ENCODE assay signal across 28 cellular contexts in the genomic region with DNA sequence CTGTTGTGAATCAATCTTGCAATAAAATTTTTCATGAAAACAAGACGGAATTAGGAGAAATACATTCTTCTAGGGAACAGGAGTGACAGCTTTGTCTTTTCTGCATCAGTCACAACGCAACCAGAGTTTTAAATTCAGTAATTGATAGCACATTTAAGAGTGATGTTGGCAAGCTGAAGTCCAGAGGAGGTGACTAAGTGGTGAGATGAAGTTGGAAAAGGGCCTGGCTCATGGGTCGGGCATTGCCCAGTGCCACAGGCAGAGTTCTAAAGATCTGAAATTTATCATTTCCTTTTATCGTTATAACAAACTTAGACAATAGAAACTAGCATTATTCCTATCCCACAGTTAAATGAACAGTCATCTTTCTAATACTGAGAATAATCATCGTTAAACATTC.
DNase-seq lines count a peak whose midpoint lies in the region; ATAC-seq and TF ChIP-seq lines count a peak whose summit lies in the region.
"Had no signal": no experiment of that assay in that cellular context is flagged by ENCODE, and none has a peak within 500 bp of the region (broad histone marks: within the 10 kb centered on the region; RNA-seq: fewer than 3 reads in every experiment).

No MANE protein-coding gene starts in this region.

- H3K27ac ChIP-seq in PC-3 (ENCODE audit: low read length), result no peak overlapping the region
- H3K27ac ChIP-seq: C4-2B, HL-60, SJCRH30 had no signal

- no peaks in the 10 kb centered on the region for H3K9me2 ChIP-seq in PC-3 (replicated peaks; ENCODE audit: low read length)

- H3K9ac ChIP-seq in PC-3 (ENCODE audit: low read length), result no peak overlapping the region

- no peaks in the 10 kb centered on the region for H3K36me3 Mint-ChIP-seq in stimulated activated memory B cell treated with anti-CD40 and anti-IgM and Interleukin-4, amounts not matched to agents 10 μg/mL and 1 μg/mL and 100 μg/mL, for 72 hours
- H3K36me3 Mint-ChIP-seq: CD8-positive, alpha-beta T cell; T-cell had no signal

- no peaks in the 10 kb centered on the region for H4K20me1 ChIP-seq in PC-3 (ENCODE audit: low read length)

- H3K4me3 Mint-ChIP-seq in stimulated activated memory B cell treated with anti-CD40 and anti-IgM and Interleukin-4, amounts not matched to agents 10 μg/mL and 1 μg/mL and 100 μg/mL, for 72 hours, result no peak overlapping the region
- H3K4me3 Mint-ChIP-seq: B cell; CD8-positive, alpha-beta T cell; T-cell had no signal

- peaks cover 15% of the 10 kb centered on the region for H3K4me1 Mint-ChIP-seq in stimulated activated memory B cell treated with anti-CD40 and anti-IgM and Interleukin-4, amounts not matched to agents 10 μg/mL and 1 μg/mL and 100 μg/mL, for 72 hours
- H3K4me1 Mint-ChIP-seq: T-cell had no signal

- no peak for TF ChIP-seq CTCF in AG09309 (IDR thresholded peaks at IDR 0.05; ENCODE audit: control insufficient read depth, insufficient read depth, low read depth, low read length, missing control alignments)
- TF ChIP-seq CTCF in PC-3 (conservative IDR thresholded peaks at IDR 0.05; ENCODE audit: low read depth, low read length), result no peak

- CTCF ChIA-PET in PC-3 (lab: Charles Lee), result no interaction called here

- ATAC-seq in PC-3, result peak; percentile 93
- ATAC-seq in stimulated activated memory B cell treated with anti-CD40 and anti-IgM and Interleukin-4, amounts not matched to agents 10 μg/mL and 1 μg/mL and 100 μg/mL, for 72 hours, result no peak
- ATAC-seq: CD8-positive, alpha-beta T cell; GM12878; HepG2; Right ventricle myocardium inferior; T-cell had no signal

- H3K4me2 ChIP-seq in PC-3 (ENCODE audit: low read length), result no peak overlapping the region

- H3K4me1 ChIP-seq in PC-3 (ENCODE audit: insufficient read depth, low read length), result no peaks in the 10 kb centered on the region
- H3K4me1 ChIP-seq: Caco-2, SJCRH30 had no signal

- H3K9me3 Mint-ChIP-seq in stimulated activated memory B cell treated with anti-CD40 and anti-IgM and Interleukin-4, amounts not matched to agents 10 μg/mL and 1 μg/mL and 100 μg/mL, for 72 hours, result no peaks in the 10 kb centered on the region
- H3K9me3 Mint-ChIP-seq: CD8-positive, alpha-beta T cell; T-cell had no signal

- no peak overlapping the region for H2AFZ ChIP-seq in PC-3 (ENCODE audit: low read length)

- no peaks in the 10 kb centered on the region for H3K79me2 ChIP-seq in PC-3 (ENCODE audit: low read length)

- intact Hi-C loops in PC-3 (cut with micrococcal nuclease), result no loop called here

- no peaks in the 10 kb centered on the region for H3K9me3 ChIP-seq in PC-3 (ENCODE audit: low read length)
- H3K9me3 ChIP-seq: Caco-2, SJCRH30 had no signal

- no peaks in the 10 kb centered on the region for H3K27me3 ChIP-seq in PC-3 (ENCODE audit: low read length)
- H3K27me3 ChIP-seq: SJCRH30 had no signal

- H3K27ac Mint-ChIP-seq in stimulated activated memory B cell treated with anti-CD40 and anti-IgM and Interleukin-4, amounts not matched to agents 10 μg/mL and 1 μg/mL and 100 μg/mL, for 72 hours, result no peak overlapping the region
- H3K27ac Mint-ChIP-seq: B cell; CD8-positive, alpha-beta T cell; T-cell had no signal

- no peak overlapping the region for H3K4me3 ChIP-seq in AG09309 (ENCODE audit: control insufficient read depth, low read depth, low read length)
- no peak overlapping the region for H3K4me3 ChIP-seq in PC-3 (ENCODE audit: low read length)
- H3K4me3 ChIP-seq: GM12878, SJCRH30 had no signal

- no peaks in the 10 kb centered on the region for H3K36me3 ChIP-seq in PC-3 (ENCODE audit: low read depth, low read length)
- H3K36me3 ChIP-seq: SJCRH30 had no signal

- BruUV-seq in PC-3 (replicated peaks; lab: Mats Ljungman, UMichigan), result no TSS peak

- POLR2A ChIA-PET in PC-3 (lab: Charles Lee; ENCODE audit: unreplicated experiment), result interaction anchor here (0.7 kb wide), 1 partner anchor 752 kb away, joined by 3 read pairs; no protein-coding TSS in a partner anchor

- no peaks in the 10 kb centered on the region for H3K27me3 Mint-ChIP-seq in stimulated activated memory B cell treated with anti-CD40 and anti-IgM and Interleukin-4, amounts not matched to agents 10 μg/mL and 1 μg/mL and 100 μg/mL, for 72 hours
- H3K27me3 Mint-ChIP-seq: B cell had no signal

- DNase-seq in AG09309 (ENCODE audit: low read depth) (peak; percentile 18), GM04504 (ENCODE audit: low read depth) (peak; percentile 12), PC-3 (peak; percentile 43), fibroblast of gingiva (ENCODE audit: low read depth) (peak; percentile 58), DMS 273 (lab: John Stamatoyannopoulos, UW; ENCODE audit: unreplicated experiment) (no peak), DMS153 (lab: John Stamatoyannopoulos, UW) (no peak), activated gamma-delta T cell treated with Interleukin-2 at 50 U/mL for 16 hours (no peak)
- DNase-seq: 8988T; Caco-2; CD8-positive, alpha-beta T cell; DND-41; Karpas-422; MV-4-11; NCI-H1105; NCI-H1436 treated with DMSO at 0.1 percent for 48 hours; NCI-H187 treated with DMSO at 0.1 percent for 48 hours; NCI-H2171 treated with DMSO at 0.1 percent for 48 hours; NCI-H524; NCI-H774; SJCRH30; T-cell had no signal

- H3F3A ChIP-seq in PC-3 (ENCODE audit: low read length, unreplicated experiment), result no peaks in the 10 kb centered on the region

Comparison
In these comparisons a context has a peak if more than half of its experiments do, and no peak if none do; other contexts are left out.
1. DNase-seq: peak in AG09309 (single experiment), GM04504 (single experiment), PC-3 (single experiment) and fibroblast of gingiva (single experiment); none in DMS 273 (single experiment), DMS153 (single experiment) and activated gamma-delta T cell treated with Interleukin-2 at 50 U/mL for 16 hours (single experiment).